Comparison of ENCODE assay signal across 15 cellular contexts in genomic region chr15:62809106-62809967, GRCh38.
A peak's percentile ranks its signal among the peaks of the same experiment; 100 is the strongest.
DNase-seq lines count a peak whose midpoint lies in the region; TF ChIP-seq lines count a peak whose summit lies in the region.
"Had no signal": no experiment of that assay in that cellular context is flagged by ENCODE, and none has a peak within 500 bp of the region (broad histone marks: within the 10 kb centered on the region; RNA-seq: fewer than 3 reads in every experiment).

No MANE protein-coding gene starts in this region.

- H3K4me3 ChIP-seq in fibroblast of the aortic adventitia (ENCODE audit: low read depth, low read length) (no peak overlapping the region), smooth muscle cell (no peak overlapping the region), MG63 (no peak overlapping the region)
- H3K4me3 ChIP-seq: upper lobe of left lung had no signal

- peaks cover 9% of the 10 kb centered on the region for H3K4me1 ChIP-seq in smooth muscle cell (ENCODE audit: low read depth)
- H3K4me1 ChIP-seq: upper lobe of left lung had no signal

- 52% methylated on average over 8 of the region's 8 CpGs for WGBS in smooth muscle cell (ENCODE audit: low lambda C conversion rate)

- H3K9me3 ChIP-seq in smooth muscle cell (replicated peaks; ENCODE audit: low read depth) = no peaks in the 10 kb centered on the region
- H3K9me3 ChIP-seq in MG63 = no peaks in the 10 kb centered on the region
- H3K9me3 ChIP-seq: upper lobe of left lung had no signal

- CTCF ChIA-PET in RWPE1 (lab: Yijun Ruan, JAX) = interaction anchor here (0.8 kb wide), 1 partner anchor 40 kb away, joined by 3 read pairs; no protein-coding TSS in a partner anchor

- H3K27ac ChIP-seq in RWPE1 (no peak overlapping the region), smooth muscle cell (ENCODE audit: low read depth) (peak overlapping the region; percentile 78)
- H3K27ac ChIP-seq: upper lobe of left lung had no signal

- no peaks in the 10 kb centered on the region for H4K20me1 ChIP-seq in smooth muscle cell (ENCODE audit: low read depth)

- peak overlapping the region; percentile 43 for H3K9ac ChIP-seq in smooth muscle cell (ENCODE audit: low read depth)

- DNase-seq in NCI-H146 (lab: John Stamatoyannopoulos, UW) (peak; percentile 28), NCI-H146 treated with DMSO at 0.1 percent for 48 hours (lab: John Stamatoyannopoulos, UW; ENCODE audit: unreplicated experiment) (no peak), RWPE1 (ENCODE audit: low spot score) (peak; percentile 21), fibroblast of the aortic adventitia (ENCODE audit: low read depth) (peak; percentile 70), smooth muscle cell (lab: John Stamatoyannopoulos, UW; ENCODE audit: unreplicated experiment) (no peak), MG63 (no peak), NCI-H1105 (lab: John Stamatoyannopoulos, UW) (no peak), NCI-H2171 treated with DMSO at 0.1 percent for 48 hours (lab: John Stamatoyannopoulos, UW) (no peak)
- DNase-seq: 8988T; activated naive CD8-positive, alpha-beta T cell treated with anti-CD3 and anti-CD28 coated beads, Interleukin-2, amount 10 ng/mL, durations not matched to agents 7 days and 5 days; glutamatergic neuron; left colon; NCI-H187; nucleus accumbens; upper lobe of left lung had no signal

- peaks cover 20% of the 10 kb centered on the region for H3F3A ChIP-seq in smooth muscle cell (ENCODE audit: low read depth)

- H2AFZ ChIP-seq in smooth muscle cell (ENCODE audit: low read depth) = no peak overlapping the region

- H3K27me3 ChIP-seq in smooth muscle cell (ENCODE audit: low read depth) = no peaks in the 10 kb centered on the region
- no peaks in the 10 kb centered on the region for H3K27me3 ChIP-seq in MG63
- H3K27me3 ChIP-seq: upper lobe of left lung had no signal

- no peak for TF ChIP-seq CTCF in RWPE1 (conservative IDR thresholded peaks at IDR 0.05; ENCODE audit: low read depth)
- TF ChIP-seq CTCF in fibroblast of the aortic adventitia (IDR thresholded peaks at IDR 0.05; ENCODE audit: insufficient read depth, low read length) = no peak
- no peak for TF ChIP-seq CTCF in smooth muscle cell (IDR thresholded peaks at IDR 0.05; ENCODE audit: borderline replicate concordance, insufficient read depth, poor library complexity, severe bottlenecking)

- peak overlapping the region; percentile 1 for H3K4me2 ChIP-seq in smooth muscle cell

- H3K79me2 ChIP-seq in smooth muscle cell (ENCODE audit: low read depth) = no peaks in the 10 kb centered on the region

- POLR2A ChIA-PET in RWPE1 (lab: Yijun Ruan, JAX; ENCODE audit: low non-redundant PET) = no interaction called here

- H3K36me3 ChIP-seq in smooth muscle cell (ENCODE audit: low read depth) (no peaks in the 10 kb centered on the region), MG63 (peaks cover 15% of the 10 kb centered on the region)
- H3K36me3 ChIP-seq: upper lobe of left lung had no signal

Comparison
In these comparisons a context has a peak if more than half of its experiments do, and no peak if none do; other contexts are left out.
1. DNase-seq: peak in NCI-H146 (single experiment), RWPE1 (single experiment) and fibroblast of the aortic adventitia (single experiment); none in NCI-H146 treated with DMSO at 0.1 percent for 48 hours (single experiment), smooth muscle cell (single experiment), MG63 (single experiment), NCI-H1105 (single experiment) and NCI-H2171 treated with DMSO at 0.1 percent for 48 hours (single experiment).